In genomic region chr11:14642873-14643696, GRCh38 we compare ENCODE assay signal across 1 cellular context.
TF ChIP-seq lines count a peak whose summit lies in the region.

No MANE protein-coding gene starts in this region.

TF ChIP-seq in HepG2, 621 proteins besides CTCF, POLR2A, EP300 and RAD21 (continued from another document and continues in another):
- TF ChIP-seq MLXIP (CRISPR knock-in tag; IDR thresholded peaks at IDR 0.05; ENCODE audit: borderline replicate concordance), result peak; percentile 47; the same call in 1 of the 2 replicates
- TF ChIP-seq ZNF652 (CRISPR knock-in tag; IDR thresholded peaks at IDR 0.05; ENCODE audit: borderline replicate concordance, low read depth), result no peak
- no peak for TF ChIP-seq PAF1 (CRISPR knock-in tag; IDR thresholded peaks at IDR 0.05)
- TF ChIP-seq ZNF616 (CRISPR knock-in tag; IDR thresholded peaks at IDR 0.05; ENCODE audit: low read depth), result peak; percentile 94
- TF ChIP-seq KMT2B (CRISPR knock-in tag; IDR thresholded peaks at IDR 0.05), result peak; percentile 70; the same call in 1 of the 2 replicates
- peak; percentile 69; the same call in 1 of the 2 replicates for TF ChIP-seq ZNF552 (CRISPR knock-in tag; IDR thresholded peaks at IDR 0.05; ENCODE audit: borderline replicate concordance)
- TF ChIP-seq ZNF589 (CRISPR knock-in tag; conservative IDR thresholded peaks at IDR 0.05), result no peak
- peak; percentile 77 for TF ChIP-seq RNF2 (conservative IDR thresholded peaks at IDR 0.05; ENCODE audit: low read depth)
- TF ChIP-seq ZNF746 (CRISPR knock-in tag; IDR thresholded peaks at IDR 0.05), result peak; percentile 53
- peak; percentile 49; the same call in 1 of the 2 replicates for TF ChIP-seq RFXAP (CRISPR knock-in tag; IDR thresholded peaks at IDR 0.05; ENCODE audit: borderline replicate concordance)
- no peak for TF ChIP-seq SNAI1 (CRISPR knock-in tag; IDR thresholded peaks at IDR 0.05; ENCODE audit: borderline replicate concordance)
- 0 out of 2 replicates have a peak, but pooled peaks have one; percentile 60 for TF ChIP-seq ZNF788 (CRISPR knock-in tag; IDR thresholded peaks at IDR 0.05; ENCODE audit: borderline replicate concordance)
- TF ChIP-seq ETS1 (CRISPR knock-in tag; IDR thresholded peaks at IDR 0.05), result peak; percentile 93; the same call in 1 of the 2 replicates
- no peak for TF ChIP-seq SCMH1 (CRISPR knock-in tag; IDR thresholded peaks at IDR 0.05; ENCODE audit: borderline replicate concordance)
- TF ChIP-seq BRCA1 (CRISPR knock-in tag; IDR thresholded peaks at IDR 0.05), result peak; percentile 58; the same call in 1 of the 2 replicates
- peak; percentile 39; the same call in 1 of the 2 replicates for TF ChIP-seq ZNF142 (CRISPR knock-in tag; IDR thresholded peaks at IDR 0.05)
- TF ChIP-seq RBM39 (IDR thresholded peaks at IDR 0.05; ENCODE audit: low read depth, low read length, poor library complexity, severe bottlenecking), result no peak
- no peak for TF ChIP-seq IRX3 (CRISPR knock-in tag; IDR thresholded peaks at IDR 0.05; ENCODE audit: borderline replicate concordance, low read depth)
- TF ChIP-seq ZNF263 (CRISPR knock-in tag; IDR thresholded peaks at IDR 0.05), result peak; percentile 44; the same call in 1 of the 2 replicates
- TF ChIP-seq TIGD3 (CRISPR knock-in tag; IDR thresholded peaks at IDR 0.05; ENCODE audit: borderline replicate concordance), result no peak
- peak; percentile 83 for TF ChIP-seq SATB2 (CRISPR knock-in tag; IDR thresholded peaks at IDR 0.05)
- no peak for TF ChIP-seq TBL1XR1 (IDR thresholded peaks at IDR 0.05; ENCODE audit: borderline replicate concordance, low read length, partially characterized antibody)
- 0 out of 4 replicates have a peak, but pooled peaks of 1 of the 2 experiments have one; percentile 57 for TF ChIP-seq KLF16 (CRISPR knock-in tag; IDR thresholded peaks at IDR 0.05)
- peak; percentile 83; the same call in 1 of the 2 replicates for TF ChIP-seq DZIP1 (CRISPR knock-in tag; IDR thresholded peaks at IDR 0.05)
- no peak for TF ChIP-seq RARG (CRISPR knock-in tag; IDR thresholded peaks at IDR 0.05; ENCODE audit: low read depth)
- 0 out of 2 replicates have a peak, but pooled peaks have one; percentile 56 for TF ChIP-seq ARHGAP35 (CRISPR knock-in tag; IDR thresholded peaks at IDR 0.05; ENCODE audit: borderline replicate concordance)
- TF ChIP-seq RBAK (CRISPR knock-in tag; IDR thresholded peaks at IDR 0.05), result no peak
- 0 out of 2 replicates have a peak, but pooled peaks have one; percentile 14 for TF ChIP-seq CBFB (CRISPR knock-in tag; IDR thresholded peaks at IDR 0.05)
- no peak for TF ChIP-seq SNAPC5 (CRISPR knock-in tag; IDR thresholded peaks at IDR 0.05; ENCODE audit: borderline replicate concordance)
- peak; percentile 69; the same call in 1 of the 2 replicates for TF ChIP-seq ZNF547 (CRISPR knock-in tag; IDR thresholded peaks at IDR 0.05)
- peak; percentile 12; the same call in 1 of the 2 replicates for TF ChIP-seq ZNF317 (CRISPR knock-in tag; IDR thresholded peaks at IDR 0.05)
- peak; percentile 22; the same call in 1 of the 2 replicates for TF ChIP-seq SP2 (CRISPR knock-in tag; IDR thresholded peaks at IDR 0.05)
- peak; percentile 91 for TF ChIP-seq CERS6 (CRISPR knock-in tag; IDR thresholded peaks at IDR 0.05)
- 0 out of 2 replicates have a peak, but pooled peaks have one; percentile 40 for TF ChIP-seq ZNF12 (CRISPR knock-in tag; IDR thresholded peaks at IDR 0.05)
- peak; percentile 54; the same call in 1 of the 2 replicates for TF ChIP-seq MED13 (CRISPR knock-in tag; IDR thresholded peaks at IDR 0.05)
- peak; percentile 72; the same call in 1 of the 2 replicates for TF ChIP-seq ZNF337 (CRISPR knock-in tag; IDR thresholded peaks at IDR 0.05; ENCODE audit: borderline replicate concordance, low read depth)
- TF ChIP-seq ZSCAN20 (CRISPR knock-in tag; IDR thresholded peaks at IDR 0.05; ENCODE audit: borderline replicate concordance), result no peak
- TF ChIP-seq TFDP1 (CRISPR knock-in tag; IDR thresholded peaks at IDR 0.05; ENCODE audit: borderline replicate concordance), result peak; percentile 84; the same call in 1 of the 2 replicates
- peak; percentile 86 for TF ChIP-seq ZNF607 (CRISPR knock-in tag; IDR thresholded peaks at IDR 0.05; ENCODE audit: borderline replicate concordance)
- TF ChIP-seq RBFOX2 (IDR thresholded peaks at IDR 0.05; ENCODE audit: low read depth, low read length), result no peak
- TF ChIP-seq LRRFIP1 (CRISPR knock-in tag; conservative IDR thresholded peaks at IDR 0.05), result no peak
